Comparison of ENCODE assay signal across 18 cellular contexts in genomic region chr4:7638463-7638862, GRCh38.
"Had no signal": no experiment of that assay in that cellular context is flagged by ENCODE, and none has a peak within 500 bp of the region (broad histone marks: within the 10 kb centered on the region; RNA-seq: fewer than 3 reads in every experiment).

No MANE protein-coding gene starts in this region.

- ATAC-seq: gastrocnemius medialis; naive thymus-derived CD8-positive, alpha-beta T cell had no signal

- H3K4me3 ChIP-seq: dorsolateral prefrontal cortex, gastrocnemius medialis, heart right ventricle, lung, ovary, right atrium auricular region, stomach, uterus had no signal

- DNase-seq: cortex of kidney; dorsolateral prefrontal cortex; effector CD8-positive, alpha-beta T cell; heart right ventricle; hypothalamus; islet precursor cell; left ventricle myocardium superior; naive thymus-derived CD8-positive, alpha-beta T cell; ovary; small intestine; stimulated activated CD4-positive, alpha-beta T cell treated with anti-CD3 and anti-CD28 coated beads, Interleukin-12 subunit alpha, Interleukin-12 subunit beta, amount 100 ng/mL, for 4 hours; stimulated activated naive CD4-positive, alpha-beta T cell; stomach; substantia nigra; uterus had no signal

- H3K36me3 ChIP-seq: gastrocnemius medialis, heart right ventricle, ovary, right atrium auricular region, stomach, uterus had no signal

- H3K27ac ChIP-seq: dorsolateral prefrontal cortex, gastrocnemius medialis, heart right ventricle, ovary, right atrium auricular region, stomach, uterus had no signal

- H3K4me1 ChIP-seq: gastrocnemius medialis, right atrium auricular region, uterus had no signal

- H3K9me3 ChIP-seq: gastrocnemius medialis, heart right ventricle, ovary, right atrium auricular region, stomach, uterus had no signal

- H3K27me3 ChIP-seq: dorsolateral prefrontal cortex, ovary, right atrium auricular region, uterus had no signal
